28 cellular contexts compared by ENCODE assay signal in genomic region chr15:22877607-22878006, GRCh38. TPM values are rescaled to one million over a fixed set of nuclear protein-coding genes. Genes with fewer than 3 reads are reported as not detected.
A peak's percentile ranks its signal among the peaks of the same experiment; 100 is the strongest.
DNase-seq lines count a peak whose midpoint lies in the region; ATAC-seq, FAIRE-seq and TF ChIP-seq lines count a peak whose summit lies in the region.
"Had no signal": no experiment of that assay in that cellular context is flagged by ENCODE, and none has a peak within 500 bp of the region (broad histone marks: within the 10 kb centered on the region; RNA-seq: fewer than 3 reads in every experiment).

No MANE protein-coding gene starts in this region.

- CTCF ChIA-PET in HepG2 (lab: Yijun Ruan, JAX; ENCODE audit: low intra/inter-chr PET ratio, low total read pairs) = no interaction called here

- H4K91ac ChIP-seq in neuronal stem cell (ENCODE audit: low read depth, low read length, poor library complexity) = no peak overlapping the region

- H3K27ac Mint-ChIP-seq in endothelial cell (ENCODE audit: unreplicated experiment) = no peak overlapping the region
- H3K27ac Mint-ChIP-seq: CD8-positive, alpha-beta memory T cell had no signal

- H3K4me3 Mint-ChIP-seq in endothelial cell (ENCODE audit: unreplicated experiment) = peak overlapping the region; percentile 65
- H3K4me3 Mint-ChIP-seq: CD14-positive monocyte; CD8-positive, alpha-beta memory T cell had no signal

- DNase-seq in HepG2 (ENCODE audit: low spot score) (no peak), right lobe of liver (no peak), endothelial cell (ENCODE audit: low spot score) (no peak), neuronal stem cell (ENCODE audit: low spot score) (no peak), COLO829 (ENCODE audit: low spot score) (no peak)
- DNase-seq: 8988T; ACHN; BE2C; Calu3; CD8-positive, alpha-beta memory T cell; DMS153; DND-41; GM23248; Karpas-422; NCI-H1105; NCI-H146; NCI-H1930; NCI-H2107; NCI-H774 had no signal

- in situ Hi-C loops in HepG2 (cut with HindIII; ENCODE audit: extremely low pct_ligation_motif_present, low pct_unique_long_range_greater_than_20kb) = no loop called here

- H3K4me1 Mint-ChIP-seq in endothelial cell (ENCODE audit: unreplicated experiment) = peaks cover 9% of the 10 kb centered on the region
- H3K4me1 Mint-ChIP-seq: CD14-positive monocyte; CD8-positive, alpha-beta memory T cell had no signal

- H3K4me3 ChIP-seq in HepG2 (replicated peaks in 1 of 3; ENCODE audit: insufficient read depth in 1 of 3, low read depth in 2 of 3, low read length in 3 of 3) = no peak overlapping the region
- no peak overlapping the region for H3K4me3 ChIP-seq in right lobe of liver
- H3K4me3 ChIP-seq in neuronal stem cell (ENCODE audit: low read length in 2 of 2) = no peak overlapping the region
- H3K4me3 ChIP-seq: GM23248, HAP-1, SJCRH30 had no signal

- H2BK120ac ChIP-seq in neuronal stem cell (ENCODE audit: low read depth, low read length) = no peak overlapping the region

- H3K9ac ChIP-seq in HepG2 (ENCODE audit: insufficient read depth, low read depth, low read length) (no peak overlapping the region), neuronal stem cell (ENCODE audit: low read depth, low read length, poor library complexity) (no peak overlapping the region)
- H3K9ac ChIP-seq: GM23248 had no signal

- H3K4me2 ChIP-seq in HepG2 (ENCODE audit: low read depth, low read length) (no peak overlapping the region), neuronal stem cell (ENCODE audit: insufficient read depth, low read length, poor library complexity, severe bottlenecking) (no peak overlapping the region)

- no peak overlapping the region for H2BK5ac ChIP-seq in neuronal stem cell (ENCODE audit: low read length)

- no peak overlapping the region for H3K23ac ChIP-seq in neuronal stem cell (ENCODE audit: low read depth, low read length, poor library complexity)

- no peak overlapping the region for H2BK15ac ChIP-seq in neuronal stem cell (ENCODE audit: low read length)

- H3K9me3 Mint-ChIP-seq in endothelial cell (ENCODE audit: unreplicated experiment) = no peaks in the 10 kb centered on the region
- H3K9me3 Mint-ChIP-seq: CD8-positive, alpha-beta memory T cell had no signal

- H4K20me1 ChIP-seq in HepG2 (ENCODE audit: insufficient read depth, low read length) = no peaks in the 10 kb centered on the region

- no peak for FAIRE-seq in HepG2 (lab: Jason Lieb, UNC)
- FAIRE-seq: RCC 7860 had no signal

- H3K79me2 ChIP-seq in HepG2 (ENCODE audit: insufficient read depth, low read length) = no peaks in the 10 kb centered on the region

- H2AFZ ChIP-seq in HepG2 (ENCODE audit: low read length) = no peak overlapping the region
- H2AFZ ChIP-seq in neuronal stem cell (ENCODE audit: low read length) = no peak overlapping the region
- H2AFZ ChIP-seq: GM23248 had no signal

- peaks cover 71% of the 10 kb centered on the region for H3K36me3 Mint-ChIP-seq in endothelial cell (ENCODE audit: low read depth, unreplicated experiment)

- POLR2A ChIA-PET in HepG2 (lab: Yijun Ruan, JAX) = no interaction called here

- peaks cover 9% of the 10 kb centered on the region for H3K79me1 ChIP-seq in neuronal stem cell (ENCODE audit: low read depth, low read length)

- no peak for TF ChIP-seq RAD21 in HepG2 (CRISPR knock-in tag; IDR thresholded peaks at IDR 0.05)

- TF ChIP-seq CTCF in HepG2 (CRISPR knock-in tag; IDR thresholded peaks at IDR 0.05) = no peak
- TF ChIP-seq CTCF in right lobe of liver (IDR thresholded peaks at IDR 0.05) = no peak
- TF ChIP-seq CTCF in endothelial cell (IDR thresholded peaks at IDR 0.05; ENCODE audit: unreplicated experiment) = no peak

- H3K27me3 Mint-ChIP-seq in endothelial cell (ENCODE audit: unreplicated experiment) = peaks cover 6% of the 10 kb centered on the region

- no peaks in the 10 kb centered on the region for H3K4me1 ChIP-seq in HepG2 (ENCODE audit: insufficient read depth, low read length)
- no peaks in the 10 kb centered on the region for H3K4me1 ChIP-seq in right lobe of liver
- peaks cover 0 to 7% of the 10 kb centered on the region in 2 donors for H3K4me1 ChIP-seq in neuronal stem cell (ENCODE audit: control insufficient read depth in 2 of 2, insufficient read depth in 1 of 2, low read depth in 1 of 2, low read length in 2 of 2)
- H3K4me1 ChIP-seq: BE2C, HAP-1 had no signal

- H2BK12ac ChIP-seq in neuronal stem cell (ENCODE audit: low read length) = no peak overlapping the region

- no peak overlapping the region for H4K8ac ChIP-seq in neuronal stem cell (ENCODE audit: low read depth, low read length)

- H3K18ac ChIP-seq in neuronal stem cell (ENCODE audit: low read length) = peak overlapping the region; percentile 21

- no peaks in the 10 kb centered on the region for H3K9me3 ChIP-seq in HepG2 (ENCODE audit: low read length)
- no peaks in the 10 kb centered on the region for H3K9me3 ChIP-seq in right lobe of liver
- peaks cover 0 to 7% of the 10 kb centered on the region in 2 donors for H3K9me3 ChIP-seq in neuronal stem cell (replicated peaks in 1 of 2; ENCODE audit: control insufficient read depth in 2 of 2, insufficient read depth in 1 of 2, low read depth in 1 of 2, low read length in 2 of 2)
- H3K9me3 ChIP-seq: BE2C, HAP-1, SJCRH30 had no signal

- TF ChIP-seq POLR2A in HepG2 (IDR thresholded peaks at IDR 0.05; ENCODE audit: insufficient read depth in 1 of 2, low read depth in 2 of 2, low read length in 2 of 2) = no peak
- no peak for TF ChIP-seq POLR2A in right lobe of liver (IDR thresholded peaks at IDR 0.05)

- peak; percentile 49 for ATAC-seq in HepG2
- ATAC-seq in right lobe of liver = no peak
- ATAC-seq in GM21723 (IDR thresholded peaks at IDR 0.05; ENCODE audit: unreplicated experiment) = no peak
- no peak for ATAC-seq in HG03135 (IDR thresholded peaks at IDR 0.05; ENCODE audit: unreplicated experiment)
- ATAC-seq: Right ventricle myocardium inferior, SK-N-SH treated with all-trans-retinoic acid at 6 μM for 48 hours had no signal

- H3K4ac ChIP-seq in neuronal stem cell (ENCODE audit: low read length) = no peak overlapping the region

- TF ChIP-seq EP300 in HepG2 (IDR thresholded peaks at IDR 0.05; ENCODE audit: low read depth in 2 of 2, low read length in 2 of 2) (no peak), HepG2 (CRISPR knock-in tag; IDR thresholded peaks at IDR 0.05; ENCODE audit: borderline replicate concordance) (no peak)

- H3K27ac ChIP-seq in HepG2 (ENCODE audit: extremely low read length, insufficient read depth, low read length) (no peak overlapping the region), right lobe of liver (no peak overlapping the region), neuronal stem cell (replicated peaks; ENCODE audit: low read length) (no peak overlapping the region)
- H3K27ac ChIP-seq: GM23248, HL-60, SJCRH30 had no signal

- no TSS peak for BruUV-seq in HepG2 (replicated peaks; lab: Mats Ljungman, UMichigan)

- no peaks in the 10 kb centered on the region for H3K27me3 ChIP-seq in HepG2 (ENCODE audit: control insufficient read depth in 1 of 2, insufficient read depth in 2 of 2, low read length in 2 of 2)
- H3K27me3 ChIP-seq in right lobe of liver = no peaks in the 10 kb centered on the region
- no peaks in the 10 kb centered on the region for H3K27me3 ChIP-seq in neuronal stem cell (ENCODE audit: control insufficient read depth in 3 of 3, insufficient read depth in 3 of 3, low read depth in 1 of 3, low read length in 3 of 3)
- H3K27me3 ChIP-seq: BE2C, SJCRH30 had no signal

- intact Hi-C loops in HepG2 (cut with micrococcal nuclease; ENCODE audit: unreplicated experiment) = loop anchor here (5.0 kb wide), 1 partner anchor 35 kb away; no protein-coding TSS in a partner anchor
- intact Hi-C loops in right lobe of liver (cut with DNase I) = no loop called here

- no peak overlapping the region for H2AK5ac ChIP-seq in neuronal stem cell (ENCODE audit: low read depth, low read length)

- H3K36me3 ChIP-seq in HepG2 (replicated peaks in 1 of 2; ENCODE audit: control insufficient read depth in 1 of 2, insufficient read depth in 2 of 2, low read length in 2 of 2) (peaks cover 25 to 55% of the 10 kb centered on the region in 2 experiments), right lobe of liver (peaks cover 12 to 74% (median 24%) of the 10 kb centered on the region in 4 donors), neuronal stem cell (replicated peaks in 1 of 2; ENCODE audit: control insufficient read depth in 2 of 2, insufficient read depth in 2 of 2, low read length in 2 of 2) (peaks cover 53 to 94% of the 10 kb centered on the region in 2 donors)

- H3K14ac ChIP-seq in neuronal stem cell (ENCODE audit: low read length) = no peak overlapping the region

- 98% methylated on average over 7 of the region's 8 CpGs for WGBS in HepG2 (ENCODE audit: low lambda C conversion rate)
- 92% methylated on average over 2 of the region's 8 CpGs for WGBS in right lobe of liver (ENCODE audit: insufficient coverage, low coverage, low lambda C conversion rate, missing lambda C conversion rate)
- no CpG with 5 or more reads among the region's 8 CpGs for WGBS in neuronal stem cell (ENCODE audit: extremely low coverage in 2 of 2, insufficient read length in 2 of 2, insufficient replicate concordance in 1 of 2), 2 donors

RNA-seq across cellular contexts. Expression of gene NIPA2, which starts 39.1 kb away (rescaled TPM):
- total RNA-seq in HepG2 (2016; rRNA removed; fragmentation: Illumina TruSeq; extraction: Trizol) = 56.2 and 57.9 TPM in 2 replicates
- total RNA-seq in HepG2 (2016; cell fraction: cytosol; rRNA removed; fragmentation: Illumina TruSeq; extraction: Trizol; ENCODE audit: low read depth) = 16.9 and 19.3 TPM in 2 replicates
- 53.7 and 60.6 TPM in 2 replicates for total RNA-seq in HepG2 (2016; cell fraction: insoluble cytoplasmic fraction; rRNA removed; fragmentation: Illumina TruSeq; extraction: Trizol)
- 53.0 and 67.7 TPM in 2 replicates for total RNA-seq in HepG2 (2016; cell fraction: membrane; rRNA removed; fragmentation: Illumina TruSeq; extraction: Trizol)
- 35.8 and 40.9 TPM in 2 replicates for total RNA-seq in HepG2 (2016; cell fraction: nucleus; rRNA removed; fragmentation: Illumina TruSeq; extraction: Trizol)
- 25.9 and 29.0 TPM in 2 replicates for polyA plus RNA-seq in HepG2 (2011; rRNA removed)
- 19.4 and 31.7 TPM in 2 replicates for polyA plus RNA-seq in HepG2 (2011; cell fraction: cytosol; rRNA removed)
- polyA plus RNA-seq in HepG2 (2011; cell fraction: nucleus; rRNA removed) = 12.0 and 15.0 TPM in 2 replicates
- 31.0 and 35.1 TPM in 2 replicates for polyA plus RNA-seq in HepG2 (2012)
- 17.3 and 25.8 TPM in 2 replicates for polyA plus RNA-seq in HepG2 (2016; cell fraction: cytosol; fragmentation: Illumina TruSeq; extraction: Trizol; ENCODE audit: low read depth)
- 56.7 and 62.3 TPM in 2 replicates for polyA plus RNA-seq in HepG2 (2016; cell fraction: insoluble cytoplasmic fraction; fragmentation: Illumina TruSeq; extraction: Trizol; ENCODE audit: low read depth)
- polyA plus RNA-seq in HepG2 (2016; cell fraction: membrane; fragmentation: Illumina TruSeq; extraction: Trizol; ENCODE audit: low read depth) = 43.6 and 55.5 TPM in 2 replicates
- 53.5 and 56.8 TPM in 2 replicates for polyA plus RNA-seq in HepG2 (2016; cell fraction: nucleus; fragmentation: Illumina TruSeq; extraction: Trizol; ENCODE audit: insufficient read depth, low read depth)
- 32.3 and 59.0 TPM in 2 replicates for polyA minus RNA-seq in HepG2 (2011; rRNA and poly(A)+ RNA removed; ENCODE audit: low replicate concordance)
- 24.4 and 31.8 TPM in 2 replicates for polyA minus RNA-seq in HepG2 (2011; cell fraction: cytosol; rRNA and poly(A)+ RNA removed)
- 29.0 and 33.6 TPM in 2 replicates for polyA minus RNA-seq in HepG2 (2011; cell fraction: nucleus; rRNA and poly(A)+ RNA removed)
- 10 to 100 TPM; 15.1 to 27.9 (median 21.3) TPM for total RNA-seq in right lobe of liver
- total RNA-seq in endothelial cell (ENCODE audit: unreplicated experiment) = 81.0 TPM
- polyA plus RNA-seq in neuronal stem cell (2013, experiment 1 of 2) = 33.3 TPM
- 33.3 TPM for polyA plus RNA-seq in neuronal stem cell (2013, experiment 2 of 2)
